Comparison of ENCODE assay signal across 15 cellular contexts in the genomic region with DNA sequence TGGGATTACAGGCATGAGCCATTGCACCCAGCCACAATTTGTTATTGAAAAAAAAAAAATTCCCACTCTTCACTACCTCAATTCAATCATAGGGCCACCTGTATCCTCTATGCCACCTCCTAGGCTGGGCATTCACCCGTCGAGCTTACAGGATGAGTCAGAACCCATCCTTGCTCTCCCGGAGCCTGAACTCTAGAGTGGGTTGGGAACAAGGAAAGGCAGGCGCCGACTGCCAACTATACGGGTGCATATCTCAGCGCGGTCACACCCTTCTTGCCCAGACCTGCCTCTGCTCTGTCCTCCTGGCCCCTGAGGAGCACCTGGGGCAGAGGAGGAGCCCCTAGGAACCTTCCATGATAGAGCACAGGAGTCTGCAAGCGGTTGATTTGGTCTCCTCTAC. TPM values are rescaled to one million over a fixed set of nuclear protein-coding genes. Genes with fewer than 3 reads are reported as not detected.
DNase-seq lines count a peak whose midpoint lies in the region; ATAC-seq and TF ChIP-seq lines count a peak whose summit lies in the region.
"Had no signal": no experiment of that assay in that cellular context is flagged by ENCODE, and none has a peak within 500 bp of the region (broad histone marks: within the 10 kb centered on the region; RNA-seq: fewer than 3 reads in every experiment).

No MANE protein-coding gene starts in this region.

- no peak for TF ChIP-seq CTCF in Peyer's patch (IDR thresholded peaks at IDR 0.05)
- TF ChIP-seq CTCF in foreskin keratinocyte (conservative IDR thresholded peaks at IDR 0.05), result no peak

- ATAC-seq in activated CD4-positive, CD25-positive, alpha-beta regulatory T cell treated with anti-CD3 and anti-CD28 coated beads, Interleukin-2, amount 50 U/mL, for 24 hours, result no peak
- ATAC-seq in foreskin keratinocyte (peak; percentile 94), HG03521 (IDR thresholded peaks at IDR 0.05; ENCODE audit: unreplicated experiment) (no peak), HG03439 (IDR thresholded peaks at IDR 0.05; ENCODE audit: unreplicated experiment) (no peak)
- ATAC-seq: activated T-cell treated with anti-CD3 and anti-CD28 coated beads, Interleukin-2, amount 50 U/mL, for 4 hours had no signal

- no peaks in the 10 kb centered on the region for H3K9me3 ChIP-seq in Peyer's patch
- H3K9me3 ChIP-seq in stomach smooth muscle (ENCODE audit: control insufficient read depth in 2 of 2, low read length in 2 of 2), result no peaks in the 10 kb centered on the region
- H3K9me3 ChIP-seq: testis had no signal

- no peaks in the 10 kb centered on the region for H3K36me3 ChIP-seq in Peyer's patch
- H3K36me3 ChIP-seq in stomach smooth muscle (ENCODE audit: control insufficient read depth in 2 of 2, insufficient read depth in 2 of 2, low read length in 2 of 2), result no peaks in the 10 kb centered on the region

- no peaks in the 10 kb centered on the region for H3K27me3 ChIP-seq in Peyer's patch
- no peaks in the 10 kb centered on the region for H3K27me3 ChIP-seq in foreskin keratinocyte
- no peaks in the 10 kb centered on the region for H3K27me3 ChIP-seq in stomach smooth muscle (ENCODE audit: control insufficient read depth in 1 of 2, insufficient read depth in 2 of 2, low read length in 2 of 2)
- H3K27me3 ChIP-seq: testis had no signal

- H3K27ac ChIP-seq in Peyer's patch, result peak overlapping the region in 3 of 4 donors; percentile 42 to 91 (median 84)
- peak overlapping the region; percentile 41 for H3K27ac ChIP-seq in foreskin keratinocyte
- peak overlapping the region; percentile 100 for H3K27ac ChIP-seq in stomach smooth muscle (ENCODE audit: low read length)

- H3K9ac ChIP-seq in stomach smooth muscle (ENCODE audit: low read length in 2 of 2), result peak overlapping the region; percentile 29 to 81

- H3K4me1 ChIP-seq in Peyer's patch, result peaks cover 7 to 44% (median 15%) of the 10 kb centered on the region in 4 donors
- H3K4me1 ChIP-seq in foreskin keratinocyte, result peaks cover 15% of the 10 kb centered on the region
- peaks cover 80% of the 10 kb centered on the region for H3K4me1 ChIP-seq in stomach smooth muscle (ENCODE audit: control insufficient read depth, insufficient read depth, low read length)

- no peak overlapping the region for H3K4me3 ChIP-seq in Peyer's patch
- H3K4me3 ChIP-seq in stomach smooth muscle (ENCODE audit: low read length in 2 of 2), result peak overlapping the region in 1 of 2 donors; percentile 40
- H3K4me3 ChIP-seq: testis had no signal

- DNase-seq in activated CD4-positive, CD25-positive, alpha-beta regulatory T cell treated with anti-CD3 and anti-CD28 coated beads, Interleukin-2, amount 50 U/mL, for 72 hours, result peak; percentile 7
- peak in 2 of 3 donors; percentile 78 to 85 for DNase-seq in Peyer's patch
- peak; percentile 98 to 99 for DNase-seq in foreskin keratinocyte
- no peak for DNase-seq in activated T-cell treated with anti-CD3 and anti-CD28 coated beads, Interleukin-2, amount 50 U/mL, for 1 hour
- DNase-seq: activated T-cell treated with anti-CD3 and anti-CD28 coated beads, Interleukin-2, amount 50 U/mL, for 4 hours; anterior cingulate cortex; effector memory CD4-positive, alpha-beta T cell; glutamatergic neuron; KBM-7; naive B cell; testis had no signal

- no peak for TF ChIP-seq POLR2A in Peyer's patch (IDR thresholded peaks at IDR 0.05)

RNA-seq across cellular contexts. Expression of a gene that starts 21.4 kb away (rescaled TPM):
- total RNA-seq in Peyer's patch (10 to 100 TPM; 36.3 to 75.1 (median 45.1) TPM), foreskin keratinocyte (51.3 and 66.1 TPM in 2 replicates)
- polyA plus RNA-seq in foreskin keratinocyte, result 15.9 and 23.3 TPM in 2 replicates

Comparison
In these comparisons a context has a peak if more than half of its experiments do, and no peak if none do; other contexts are left out.
1. H3K27ac ChIP-seq: peak in every context shown above with its lines; median percentile 100 in stomach smooth muscle; 84 in Peyer's patch; 41 in foreskin keratinocyte.